Comparison of ENCODE assay signal across 13 cellular contexts in genomic region chr6:128507337-128508310, GRCh38. TPM values are rescaled to one million over a fixed set of nuclear protein-coding genes. Genes with fewer than 3 reads are reported as not detected.
DNase-seq lines count a peak whose midpoint lies in the region; ATAC-seq, FAIRE-seq and TF ChIP-seq lines count a peak whose summit lies in the region.
"Had no signal": no experiment of that assay in that cellular context is flagged by ENCODE, and none has a peak within 500 bp of the region (broad histone marks: within the 10 kb centered on the region; RNA-seq: fewer than 3 reads in every experiment).

No MANE protein-coding gene starts in this region.

- H3K27me3 ChIP-seq in left lung, result no peaks in the 10 kb centered on the region
- H3K27me3 ChIP-seq: esophagus muscularis mucosa had no signal

- DNase-seq in A549 (ENCODE audit: low read depth in 1 of 2, low spot score in 1 of 2), result peak in 1 of 2 experiments; percentile 47
- DNase-seq in HTR-8/SVneo (ENCODE audit: insufficient read length, low spot score), result no peak
- DNase-seq in caudate nucleus (lab: John Stamatoyannopoulos, UW), result peak in 1 of 61 donors; percentile 18
- DNase-seq in left lung, result no peak
- DNase-seq in NCI-H1417 treated with DMSO at 0.1 percent for 48 hours (lab: John Stamatoyannopoulos, UW), result no peak
- DNase-seq in cerebellum (ENCODE audit: low spot score), result no peak
- no peak for DNase-seq in stimulated activated naive CD4-positive, alpha-beta T cell (lab: John Stamatoyannopoulos, UW)
- no peak for DNase-seq in GF-D8 (lab: John Stamatoyannopoulos, UW)
- DNase-seq: activated CD4-positive, CD25-positive, alpha-beta regulatory T cell treated with anti-CD3 and anti-CD28 coated beads, Interleukin-2, amount 50 U/mL, for 72 hours; activated naive CD4-positive, alpha-beta T cell treated with Interleukin-2 at 50 U/mL for 16 hours; MV-4-11 had no signal

- TF ChIP-seq RAD21 in A549 (conservative IDR thresholded peaks at IDR 0.05 in 1 of 2, IDR thresholded peaks at IDR 0.05 in 1 of 2), result no peak

- H3K4me3 ChIP-seq in A549 (peak overlapping the region; percentile 34; the same call in 2 of the 3 replicates), left lung (no peak overlapping the region)
- H3K4me3 ChIP-seq: esophagus muscularis mucosa had no signal

- no peaks in the 10 kb centered on the region for H3K9me3 ChIP-seq in A549
- H3K9me3 ChIP-seq in left lung, result no peaks in the 10 kb centered on the region
- H3K9me3 ChIP-seq: esophagus muscularis mucosa had no signal

- no peaks in the 10 kb centered on the region for H3K36me3 ChIP-seq in left lung
- H3K36me3 ChIP-seq: esophagus muscularis mucosa had no signal

- intact Hi-C loops in left lung (cut with DNase I), result no loop called here

- TF ChIP-seq EP300 in A549 (IDR thresholded peaks at IDR 0.05), result peak in 1 of 2 experiments; percentile 25; a peak in 1 of 5 replicates

- TF ChIP-seq CTCF in A549 (IDR thresholded peaks at IDR 0.05), result no peak
- TF ChIP-seq CTCF in left lung (IDR thresholded peaks at IDR 0.05), result no peak

- POLR2A ChIA-PET in A549 (lab: Yijun Ruan, JAX), result interaction anchor here (0.8 kb wide), 1 partner anchor 12 kb away, joined by 3 read pairs; the partner anchor contains the start of gene PTPRK

- H3K27ac ChIP-seq in A549, result peak overlapping the region; percentile 89 to 90
- peak overlapping the region; percentile 65 for H3K27ac ChIP-seq in caudate nucleus (ENCODE audit: low read depth, low read length)
- no peak overlapping the region for H3K27ac ChIP-seq in left lung

- CTCF ChIA-PET in A549 (lab: Yijun Ruan, JAX), result interaction anchor here (1.1 to 1.3 kb wide), 2 partner anchors 13 to 652 kb away, joined by 3 to 4 read pairs; partner anchors contain the start of gene PTPRK

- peaks cover 78% of the 10 kb centered on the region for H3K4me1 ChIP-seq in A549
- peaks cover 0 to 3% of the 10 kb centered on the region in 2 donors for H3K4me1 ChIP-seq in left lung

- FAIRE-seq in A549 (lab: Jason Lieb, UNC) (no peak), HTR-8/SVneo (lab: Jason Lieb, UNC) (peak; percentile 13)

- WGBS in A549 (ENCODE audit: missing lambda C conversion rate), result 9% methylated on average over 5 of the region's 5 CpGs

- H3K4me2 ChIP-seq in A549, result peak overlapping the region; percentile 89

- no peak for TF ChIP-seq POLR2A in A549 (IDR thresholded peaks at IDR 0.05; ENCODE audit: low read length)

- ATAC-seq in A549, result peak; percentile 47 to 66
- ATAC-seq in left lung, result peak; percentile 5
- ATAC-seq: stimulated activated memory B cell treated with anti-CD40 and anti-IgM and Interleukin-4, amounts not matched to agents 10 μg/mL and 1 μg/mL and 100 μg/mL, for 72 hours had no signal

TF ChIP-seq in A549, 52 proteins besides CTCF, POLR2A, EP300 and RAD21:
- TF ChIP-seq RNF2 (IDR thresholded peaks at IDR 0.05; ENCODE audit: borderline replicate concordance, low read depth) (no peak), CEBPB (IDR thresholded peaks at IDR 0.05) (peak in 1 of 2 experiments; percentile 56; a peak in 2 of 4 replicates), HOXB5 (CRISPR knock-in tag; IDR thresholded peaks at IDR 0.05) (no peak), SMC3 (IDR thresholded peaks at IDR 0.05) (0 out of 3 replicates have a peak, but pooled peaks have one; percentile 6), CBX2 (IDR thresholded peaks at IDR 0.05; ENCODE audit: borderline replicate concordance, low read depth) (no peak), KDM5A (IDR thresholded peaks at IDR 0.05) (no peak), RFX5 (IDR thresholded peaks at IDR 0.05) (no peak), HMGXB4 (CRISPR knock-in tag; IDR thresholded peaks at IDR 0.05; ENCODE audit: borderline replicate concordance) (no peak), JUNB (IDR thresholded peaks at IDR 0.05) (peak; percentile 26; the same call in 1 of the 2 replicates), EHF (CRISPR knock-in tag; IDR thresholded peaks at IDR 0.05) (no peak), ZSCAN20 (CRISPR knock-in tag; IDR thresholded peaks at IDR 0.05) (no peak), PHF8 (IDR thresholded peaks at IDR 0.05; ENCODE audit: borderline replicate concordance, low read depth) (no peak), E2F6 (IDR thresholded peaks at IDR 0.05; ENCODE audit: borderline replicate concordance, low read depth) (no peak), HEYL (CRISPR knock-in tag; IDR thresholded peaks at IDR 0.05) (no peak), ZNF302 (CRISPR knock-in tag; IDR thresholded peaks at IDR 0.05) (no peak), TP53 (CRISPR knock-in tag; IDR thresholded peaks at IDR 0.05) (no peak), MAX (IDR thresholded peaks at IDR 0.05) (0 out of 2 replicates have a peak, but pooled peaks have one; percentile 36), GATA3 (IDR thresholded peaks at IDR 0.05; ENCODE audit: borderline replicate concordance) (peak; percentile 26; the same call in 1 of the 2 replicates), USF2 (IDR thresholded peaks at IDR 0.05) (no peak)

RNA-seq across cellular contexts. Expression of gene PTPRK, which starts 12.8 kb away (rescaled TPM):
- 16.1 and 33.9 TPM in 2 replicates for polyA plus RNA-seq in A549 (2011; rRNA removed)
- 3.6 and 3.9 TPM in 2 replicates for polyA plus RNA-seq in A549 (2012; cell fraction: cytosol; rRNA removed)
- 7.0 and 8.8 TPM in 2 replicates for polyA plus RNA-seq in A549 (2012; cell fraction: nucleus; rRNA removed)
- 11.1 to 15.2 TPM (median 14.4 TPM) in 3 replicates for polyA plus RNA-seq in A549 (2017; fragmentation: RNase III; extraction: RNeasy Plus Mini Kit Qiagen cat#74134 plus additional on column Dnase treatment)
- 42.1 and 47.4 TPM in 2 replicates for polyA minus RNA-seq in A549 (2011; rRNA and poly(A)+ RNA removed)
- total RNA-seq in left lung, result 10 to 100 TPM; 57.0 to 57.1 TPM
- 86.3 TPM for total RNA-seq in cerebellum

Comparison
In these comparisons a context has a peak if more than half of its experiments do, and no peak if none do; other contexts are left out.
1. H3K27ac ChIP-seq: peak in A549 (2 of 2) and caudate nucleus (single experiment); none in left lung (0 of 2).